In the genomic region with DNA sequence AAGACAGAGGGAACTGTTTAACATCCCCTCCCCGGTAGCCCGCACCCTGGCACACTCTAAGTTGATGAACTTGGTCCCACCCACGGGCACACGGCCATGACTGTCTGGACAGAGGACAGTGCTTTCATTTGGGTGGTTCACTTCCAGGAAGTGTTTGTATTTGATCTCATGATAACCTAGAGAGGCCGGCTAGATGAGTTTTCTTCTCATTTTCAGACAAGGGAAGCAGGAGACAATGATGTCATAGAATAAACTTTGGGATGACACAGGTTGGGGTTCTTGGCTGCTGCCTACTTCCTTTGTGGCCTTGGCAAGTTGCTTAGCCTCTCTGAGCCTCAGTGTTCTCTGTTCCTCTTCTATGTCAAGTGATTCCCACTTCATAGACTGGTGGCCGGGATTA, we compare ENCODE assay signal across 19 cellular contexts. TPM values are rescaled to one million over a fixed set of nuclear protein-coding genes. Genes with fewer than 3 reads are reported as not detected.
DNase-seq lines count a peak whose midpoint lies in the region; ATAC-seq and TF ChIP-seq lines count a peak whose summit lies in the region.
"Had no signal": no experiment of that assay in that cellular context is flagged by ENCODE, and none has a peak within 500 bp of the region (broad histone marks: within the 10 kb centered on the region; RNA-seq: fewer than 3 reads in every experiment).

No MANE protein-coding gene starts in this region.

- TF ChIP-seq CTCF in LNCaP clone FGC (IDR thresholded peaks at IDR 0.05; ENCODE audit: control insufficient read depth, extremely low read depth, insufficient read depth): no peak

- H3K4me3 ChIP-seq in LNCaP clone FGC (ENCODE audit: low read depth, low read length): no peak overlapping the region
- H3K4me3 ChIP-seq: BLaER1, SJSA1, tibial nerve had no signal

- no peak overlapping the region for H3K27ac ChIP-seq in epithelial cell of prostate
- H3K27ac ChIP-seq: BLaER1, SJSA1, tibial nerve had no signal

- DNase-seq in SIG-M5 treated with dmso at 0.1 percent for 504 hours (lab: John Stamatoyannopoulos, UW; ENCODE audit: unreplicated experiment) (peak; percentile 55), SIG-M5 (lab: John Stamatoyannopoulos, UW) (no peak), LNCaP clone FGC (ENCODE audit: low read depth) (peak; percentile 94), epithelial cell of prostate (ENCODE audit: low read depth, low spot score) (peak; percentile 26), mucosa of gallbladder (ENCODE audit: low spot score) (peak; percentile 18)
- DNase-seq: activated CD4-positive, CD25-positive, alpha-beta regulatory T cell treated with anti-CD3 and anti-CD28 coated beads, Interleukin-2, amount 50 U/mL, for 72 hours; activated effector memory CD4-positive, alpha-beta T cell treated with Interleukin-2 at 50 U/mL for 16 hours; central memory CD4-positive, alpha-beta T cell; effector CD4-positive, alpha-beta T cell; islet precursor cell; NCI-H526 treated with DMSO at 0.1 percent for 48 hours; stimulated activated naive CD4-positive, alpha-beta T cell; T-helper 2 cell had no signal

- no peak for ATAC-seq in HG02571 (IDR thresholded peaks at IDR 0.05; ENCODE audit: unreplicated experiment)
- no peak for ATAC-seq in GM18873 (IDR thresholded peaks at IDR 0.05; ENCODE audit: low FRiP score, unreplicated experiment)
- no peak for ATAC-seq in HG03571 (IDR thresholded peaks at IDR 0.05; ENCODE audit: unreplicated experiment)

RNA-seq across cellular contexts. Expression of a gene that starts 16.1 kb away (rescaled TPM):
- total RNA-seq in mucosa of gallbladder: 11.6 TPM
